ENCODE assay signal across 8 cellular contexts in genomic region chr18:72652990-72653593, GRCh38.
A peak's percentile ranks its signal among the peaks of the same experiment; 100 is the strongest.
DNase-seq lines count a peak whose midpoint lies in the region; ATAC-seq, FAIRE-seq and TF ChIP-seq lines count a peak whose summit lies in the region.

No MANE protein-coding gene starts in this region.

- intact Hi-C loops in endothelial cell of umbilical vein (cut with micrococcal nuclease) = loop anchor here (1.0 kb wide), 1 partner anchor 19 kb away; no protein-coding TSS in a partner anchor
- intact Hi-C loops in uterus (cut with DNase I; ENCODE audit: low total_unique reads) = no loop called here

- DNase-seq in GM12865 (ENCODE audit: low read depth) = peak; percentile 71
- DNase-seq in RWPE2 (ENCODE audit: low spot score) = no peak
- DNase-seq in endothelial cell of umbilical vein (ENCODE audit: low read depth, low spot score) = peak; percentile 26
- peak; percentile 8 to 36 (median 14) for DNase-seq in stimulated activated CD4-positive, alpha-beta T cell treated with anti-CD3 and anti-CD28 coated beads, Interleukin-12 subunit alpha, Interleukin-12 subunit beta, amount 100 ng/mL, for 48 hours (ENCODE audit: low read depth in 2 of 3, low spot score in 1 of 3)
- DNase-seq in uterus = no peak
- no peak for DNase-seq in activated CD8-positive, alpha-beta memory T cell treated with anti-CD3 and anti-CD28 coated beads, Interleukin-2, amount 50 U/mL, for 4 hours

- H2AFZ ChIP-seq in endothelial cell of umbilical vein (ENCODE audit: low read depth, low read length) = no peak overlapping the region

- H3K36me3 ChIP-seq in RWPE2 (ENCODE audit: low read depth) (no peaks in the 10 kb centered on the region), endothelial cell of umbilical vein (ENCODE audit: control insufficient read depth in 2 of 2, extremely low read depth in 1 of 2, insufficient read depth in 2 of 2, low read length in 2 of 2) (no peaks in the 10 kb centered on the region), uterus (no peaks in the 10 kb centered on the region)

- H3K4me3 ChIP-seq in GM12865 (ENCODE audit: low read depth, low read length) (no peak overlapping the region), RWPE2 (ENCODE audit: severe bottlenecking) (no peak overlapping the region), endothelial cell of umbilical vein (replicated peaks in 1 of 3; ENCODE audit: insufficient read depth in 1 of 3, low read depth in 1 of 3, low read length in 3 of 3) (no peak overlapping the region), uterus (no peak overlapping the region)

- dilution Hi-C loops in endothelial cell of umbilical vein (cut with MboI; ENCODE audit: extremely low pct_ligation_motif_present, low sequenced_read_pairs) = no loop called here

- H3K9me3 ChIP-seq in RWPE2 (ENCODE audit: severe bottlenecking) (no peaks in the 10 kb centered on the region), endothelial cell of umbilical vein (replicated peaks; ENCODE audit: control insufficient read depth, insufficient read depth, low read length) (no peaks in the 10 kb centered on the region), uterus (no peaks in the 10 kb centered on the region)

- H3K79me2 ChIP-seq in endothelial cell of umbilical vein (ENCODE audit: control insufficient read depth, insufficient read depth, low read length) = no peaks in the 10 kb centered on the region

- BruUV-seq in endothelial cell of umbilical vein (replicated peaks; lab: Mats Ljungman, UMichigan) = no TSS peak

- peak; percentile 53 for FAIRE-seq in endothelial cell of umbilical vein (lab: Jason Lieb, UNC)

- TF ChIP-seq POLR2A in endothelial cell of umbilical vein (IDR thresholded peaks at IDR 0.05; ENCODE audit: low read depth, low read length) (no peak), uterus (IDR thresholded peaks at IDR 0.05) (no peak)

- H3K27me3 ChIP-seq in RWPE2 (ENCODE audit: insufficient read depth, poor library complexity, severe bottlenecking) (no peaks in the 10 kb centered on the region), endothelial cell of umbilical vein (ENCODE audit: control insufficient read depth in 2 of 2, insufficient read depth in 2 of 2, low read length in 2 of 2) (no peaks in the 10 kb centered on the region), uterus (no peaks in the 10 kb centered on the region)

- H3K4me2 ChIP-seq in endothelial cell of umbilical vein (ENCODE audit: insufficient read depth, low read length) = no peak overlapping the region

- TF ChIP-seq CTCF in GM12865 (IDR thresholded peaks at IDR 0.05; ENCODE audit: insufficient read depth, low read depth, low read length, missing control alignments) (peak; percentile 65), RWPE2 (IDR thresholded peaks at IDR 0.05; ENCODE audit: poor library complexity, severe bottlenecking) (peak; percentile 67), endothelial cell of umbilical vein (IDR thresholded peaks at IDR 0.05; ENCODE audit: extremely low read depth in 1 of 2, insufficient read depth in 1 of 2, low read depth in 1 of 2, low read length in 2 of 2) (peak; percentile 35 to 41), uterus (IDR thresholded peaks at IDR 0.05) (no peak)

- POLR2A ChIA-PET in endothelial cell of umbilical vein (lab: Charles Lee) = no interaction called here

- no peaks in the 10 kb centered on the region for H3K4me1 ChIP-seq in RWPE2 (ENCODE audit: insufficient read depth, poor library complexity, severe bottlenecking)
- no peaks in the 10 kb centered on the region for H3K4me1 ChIP-seq in endothelial cell of umbilical vein (ENCODE audit: control insufficient read depth, extremely low read depth, insufficient read depth, low read length)
- H3K4me1 ChIP-seq in uterus = no peaks in the 10 kb centered on the region

- H4K20me1 ChIP-seq in endothelial cell of umbilical vein (replicated peaks; ENCODE audit: control insufficient read depth, extremely low read depth, insufficient read depth, low read length) = no peaks in the 10 kb centered on the region

- no peak overlapping the region for H3K9ac ChIP-seq in endothelial cell of umbilical vein (replicated peaks; ENCODE audit: extremely low read depth, insufficient read depth, low read length)

- H3K27ac ChIP-seq in RWPE2 (ENCODE audit: poor library complexity, severe bottlenecking) (no peak overlapping the region), endothelial cell of umbilical vein (ENCODE audit: insufficient read depth, low read depth, low read length) (no peak overlapping the region), uterus (no peak overlapping the region)

- CTCF ChIA-PET in endothelial cell of umbilical vein (lab: Charles Lee) = no interaction called here

- H3K9me1 ChIP-seq in endothelial cell of umbilical vein (replicated peaks; ENCODE audit: control insufficient read depth, extremely low read depth, insufficient read depth, low read length) = no peaks in the 10 kb centered on the region

- ATAC-seq in GM21360 (IDR thresholded peaks at IDR 0.05; ENCODE audit: unreplicated experiment) = peak; percentile 94
- ATAC-seq in HG03460 (IDR thresholded peaks at IDR 0.05; ENCODE audit: unreplicated experiment) = peak; percentile 95
- ATAC-seq in RWPE2 (ENCODE audit: low read depth) = peak; percentile 64; the same call in 1 of the 3 replicates

TF ChIP-seq in endothelial cell of umbilical vein, 7 proteins besides CTCF, POLR2A, EP300 and RAD21:
- TF ChIP-seq JUN (IDR thresholded peaks at IDR 0.05; ENCODE audit: borderline replicate concordance, insufficient read depth, insufficient read length, low read depth) (no peak), EZH2 (IDR thresholded peaks at IDR 0.05; ENCODE audit: borderline replicate concordance, low read depth, low read length, severe bottlenecking) (no peak), MYC (IDR thresholded peaks at IDR 0.05; ENCODE audit: low read depth, low read length) (no peak), FOS (IDR thresholded peaks at IDR 0.05; ENCODE audit: borderline replicate concordance, insufficient read depth, low read length) (no peak), POLR2AphosphoS5 (IDR thresholded peaks at IDR 0.05; ENCODE audit: insufficient read depth, low read depth, low read length) (no peak), MAX (IDR thresholded peaks at IDR 0.05; ENCODE audit: insufficient read depth, insufficient read length) (no peak), GATA2 (IDR thresholded peaks at IDR 0.05; ENCODE audit: insufficient read depth, insufficient read length, low read depth, low read length) (no peak)
TF ChIP-seq in endothelial cell of umbilical vein: peak in this region for 0.

Comparison
In these comparisons a context has a peak if more than half of its experiments do, and no peak if none do; other contexts are left out.
1. DNase-seq: peak in GM12865 (single experiment), endothelial cell of umbilical vein (single experiment) and stimulated activated CD4-positive, alpha-beta T cell treated with anti-CD3 and anti-CD28 coated beads, Interleukin-12 subunit alpha, Interleukin-12 subunit beta, amount 100 ng/mL, for 48 hours (3 of 3); none in RWPE2 (single experiment), uterus (0 of 2) and activated CD8-positive, alpha-beta memory T cell treated with anti-CD3 and anti-CD28 coated beads, Interleukin-2, amount 50 U/mL, for 4 hours (single experiment).
2. CTCF ChIP-seq: peak in GM12865 (single experiment), RWPE2 (single experiment) and endothelial cell of umbilical vein (2 of 2); none in uterus (0 of 4).
3. Peak in every context shown above with its lines, with median percentiles within 50 percentile points of each other: ATAC-seq.